In the genomic region with DNA sequence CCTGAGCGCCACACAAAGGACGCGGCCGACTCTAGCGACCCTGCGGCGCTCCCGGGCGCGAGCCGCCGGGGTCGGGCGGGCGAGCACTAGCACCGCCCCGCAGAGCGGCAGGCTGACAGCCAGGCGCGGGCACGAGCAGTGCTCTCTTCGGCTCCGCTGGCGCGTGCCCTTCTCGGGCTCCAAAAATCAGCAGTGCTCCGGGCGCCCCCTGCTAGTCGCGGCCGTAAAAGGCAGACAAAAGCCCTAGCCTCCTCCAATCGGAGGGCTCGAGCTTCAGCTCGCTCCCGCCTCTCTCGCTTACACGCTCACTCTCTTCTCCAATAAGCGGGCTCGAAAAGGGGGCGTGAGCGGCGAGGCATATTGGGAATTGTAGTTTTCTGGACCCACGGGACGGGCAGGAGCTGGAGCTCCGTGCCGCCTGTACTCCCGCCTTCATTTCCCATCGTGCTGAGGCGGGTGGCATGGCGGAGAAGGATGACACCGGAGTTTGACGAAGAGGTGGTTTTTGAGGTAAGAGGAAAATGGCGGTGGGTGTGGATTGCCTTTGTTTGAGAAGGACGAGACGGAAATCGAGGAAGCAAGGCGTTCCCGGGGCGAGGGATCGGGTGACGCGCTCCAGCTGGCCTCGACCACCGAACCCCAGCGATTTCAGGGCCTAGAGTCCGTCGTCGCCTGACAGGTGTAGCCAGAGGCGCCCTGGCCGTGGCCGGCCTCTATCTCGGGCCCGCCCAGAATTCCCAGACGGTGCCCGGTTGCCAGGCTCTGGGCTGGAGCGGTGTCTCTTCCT, we compare ENCODE assay signal across 1 cellular context.
TF ChIP-seq lines count a peak whose summit lies in the region.

A gene (minus strand): TSS at position 91 of the 787 bp plus-strand sequence. CDS start 227 bp downstream, outside the sequence.
A gene with protein sequence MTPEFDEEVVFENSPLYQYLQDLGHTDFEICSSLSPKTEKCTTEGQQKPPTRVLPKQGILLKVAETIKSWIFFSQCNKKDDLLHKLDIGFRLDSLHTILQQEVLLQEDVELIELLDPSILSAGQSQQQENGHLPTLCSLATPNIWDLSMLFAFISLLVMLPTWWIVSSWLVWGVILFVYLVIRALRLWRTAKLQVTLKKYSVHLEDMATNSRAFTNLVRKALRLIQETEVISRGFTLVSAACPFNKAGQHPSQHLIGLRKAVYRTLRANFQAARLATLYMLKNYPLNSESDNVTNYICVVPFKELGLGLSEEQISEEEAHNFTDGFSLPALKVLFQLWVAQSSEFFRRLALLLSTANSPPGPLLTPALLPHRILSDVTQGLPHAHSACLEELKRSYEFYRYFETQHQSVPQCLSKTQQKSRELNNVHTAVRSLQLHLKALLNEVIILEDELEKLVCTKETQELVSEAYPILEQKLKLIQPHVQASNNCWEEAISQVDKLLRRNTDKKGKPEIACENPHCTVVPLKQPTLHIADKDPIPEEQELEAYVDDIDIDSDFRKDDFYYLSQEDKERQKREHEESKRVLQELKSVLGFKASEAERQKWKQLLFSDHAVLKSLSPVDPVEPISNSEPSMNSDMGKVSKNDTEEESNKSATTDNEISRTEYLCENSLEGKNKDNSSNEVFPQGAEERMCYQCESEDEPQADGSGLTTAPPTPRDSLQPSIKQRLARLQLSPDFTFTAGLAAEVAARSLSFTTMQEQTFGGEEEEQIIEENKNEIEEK (plus strand): TSS at position 431 of the 787 bp plus-strand sequence. CDS start 44 bp downstream, at position 475.

TF ChIP-seq in GM23338, 12 proteins besides CTCF, POLR2A, EP300 and RAD21:
- TF ChIP-seq POLR2AphosphoS5 (IDR thresholded peaks at IDR 0.05; ENCODE audit: low read depth), result peak; percentile 83
- peak; percentile 90 for TF ChIP-seq CREB1 (CRISPR knock-in tag; IDR thresholded peaks at IDR 0.05; ENCODE audit: low read depth)
- TF ChIP-seq, protein P1, sequence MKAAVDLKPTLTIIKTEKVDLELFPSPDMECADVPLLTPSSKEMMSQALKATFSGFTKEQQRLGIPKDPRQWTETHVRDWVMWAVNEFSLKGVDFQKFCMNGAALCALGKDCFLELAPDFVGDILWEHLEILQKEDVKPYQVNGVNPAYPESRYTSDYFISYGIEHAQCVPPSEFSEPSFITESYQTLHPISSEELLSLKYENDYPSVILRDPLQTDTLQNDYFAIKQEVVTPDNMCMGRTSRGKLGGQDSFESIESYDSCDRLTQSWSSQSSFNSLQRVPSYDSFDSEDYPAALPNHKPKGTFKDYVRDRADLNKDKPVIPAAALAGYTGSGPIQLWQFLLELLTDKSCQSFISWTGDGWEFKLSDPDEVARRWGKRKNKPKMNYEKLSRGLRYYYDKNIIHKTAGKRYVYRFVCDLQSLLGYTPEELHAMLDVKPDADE (IDR thresholded peaks at IDR 0.05), result peak; percentile 94
- TF ChIP-seq, protein P2, sequence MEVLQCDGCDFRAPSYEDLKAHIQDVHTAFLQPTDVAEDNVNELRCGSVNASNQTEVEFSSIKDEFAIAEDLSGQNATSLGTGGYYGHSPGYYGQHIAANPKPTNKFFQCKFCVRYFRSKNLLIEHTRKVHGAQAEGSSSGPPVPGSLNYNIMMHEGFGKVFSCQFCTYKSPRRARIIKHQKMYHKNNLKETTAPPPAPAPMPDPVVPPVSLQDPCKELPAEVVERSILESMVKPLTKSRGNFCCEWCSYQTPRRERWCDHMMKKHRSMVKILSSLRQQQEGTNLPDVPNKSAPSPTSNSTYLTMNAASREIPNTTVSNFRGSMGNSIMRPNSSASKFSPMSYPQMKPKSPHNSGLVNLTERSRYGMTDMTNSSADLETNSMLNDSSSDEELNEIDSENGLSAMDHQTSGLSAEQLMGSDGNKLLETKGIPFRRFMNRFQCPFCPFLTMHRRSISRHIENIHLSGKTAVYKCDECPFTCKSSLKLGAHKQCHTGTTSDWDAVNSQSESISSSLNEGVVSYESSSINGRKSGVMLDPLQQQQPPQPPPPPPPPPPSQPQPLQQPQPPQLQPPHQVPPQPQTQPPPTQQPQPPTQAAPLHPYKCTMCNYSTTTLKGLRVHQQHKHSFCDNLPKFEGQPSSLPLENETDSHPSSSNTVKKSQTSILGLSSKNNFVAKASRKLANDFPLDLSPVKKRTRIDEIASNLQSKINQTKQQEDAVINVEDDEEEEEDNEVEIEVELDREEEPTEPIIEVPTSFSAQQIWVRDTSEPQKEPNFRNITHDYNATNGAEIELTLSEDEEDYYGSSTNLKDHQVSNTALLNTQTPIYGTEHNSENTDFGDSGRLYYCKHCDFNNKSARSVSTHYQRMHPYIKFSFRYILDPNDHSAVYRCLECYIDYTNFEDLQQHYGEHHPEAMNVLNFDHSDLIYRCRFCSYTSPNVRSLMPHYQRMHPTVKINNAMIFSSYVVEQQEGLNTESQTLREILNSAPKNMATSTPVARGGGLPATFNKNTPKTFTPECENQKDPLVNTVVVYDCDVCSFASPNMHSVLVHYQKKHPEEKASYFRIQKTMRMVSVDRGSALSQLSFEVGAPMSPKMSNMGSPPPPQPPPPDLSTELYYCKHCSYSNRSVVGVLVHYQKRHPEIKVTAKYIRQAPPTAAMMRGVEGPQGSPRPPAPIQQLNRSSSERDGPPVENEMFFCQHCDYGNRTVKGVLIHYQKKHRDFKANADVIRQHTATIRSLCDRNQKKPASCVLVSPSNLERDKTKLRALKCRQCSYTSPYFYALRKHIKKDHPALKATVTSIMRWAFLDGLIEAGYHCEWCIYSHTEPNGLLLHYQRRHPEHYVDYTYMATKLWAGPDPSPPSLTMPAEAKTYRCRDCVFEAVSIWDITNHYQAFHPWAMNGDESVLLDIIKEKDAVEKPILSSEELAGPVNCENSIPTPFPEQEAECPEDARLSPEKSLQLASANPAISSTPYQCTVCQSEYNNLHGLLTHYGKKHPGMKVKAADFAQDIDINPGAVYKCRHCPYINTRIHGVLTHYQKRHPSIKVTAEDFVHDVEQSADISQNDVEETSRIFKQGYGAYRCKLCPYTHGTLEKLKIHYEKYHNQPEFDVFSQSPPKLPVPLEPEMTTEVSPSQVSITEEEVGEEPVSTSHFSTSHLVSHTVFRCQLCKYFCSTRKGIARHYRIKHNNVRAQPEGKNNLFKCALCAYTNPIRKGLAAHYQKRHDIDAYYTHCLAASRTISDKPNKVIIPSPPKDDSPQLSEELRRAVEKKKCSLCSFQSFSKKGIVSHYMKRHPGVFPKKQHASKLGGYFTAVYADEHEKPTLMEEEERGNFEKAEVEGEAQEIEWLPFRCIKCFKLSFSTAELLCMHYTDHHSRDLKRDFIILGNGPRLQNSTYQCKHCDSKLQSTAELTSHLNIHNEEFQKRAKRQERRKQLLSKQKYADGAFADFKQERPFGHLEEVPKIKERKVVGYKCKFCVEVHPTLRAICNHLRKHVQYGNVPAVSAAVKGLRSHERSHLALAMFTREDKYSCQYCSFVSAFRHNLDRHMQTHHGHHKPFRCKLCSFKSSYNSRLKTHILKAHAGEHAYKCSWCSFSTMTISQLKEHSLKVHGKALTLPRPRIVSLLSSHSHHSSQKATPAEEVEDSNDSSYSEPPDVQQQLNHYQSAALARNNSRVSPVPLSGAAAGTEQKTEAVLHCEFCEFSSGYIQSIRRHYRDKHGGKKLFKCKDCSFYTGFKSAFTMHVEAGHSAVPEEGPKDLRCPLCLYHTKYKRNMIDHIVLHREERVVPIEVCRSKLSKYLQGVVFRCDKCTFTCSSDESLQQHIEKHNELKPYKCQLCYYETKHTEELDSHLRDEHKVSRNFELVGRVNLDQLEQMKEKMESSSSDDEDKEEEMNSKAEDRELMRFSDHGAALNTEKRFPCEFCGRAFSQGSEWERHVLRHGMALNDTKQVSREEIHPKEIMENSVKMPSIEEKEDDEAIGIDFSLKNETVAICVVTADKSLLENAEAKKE (CRISPR knock-in tag; IDR thresholded peaks at IDR 0.05), result no peak
- TF ChIP-seq NANOG (IDR thresholded peaks at IDR 0.05; ENCODE audit: borderline replicate concordance), result no peak
